In genomic region chr9:6873862-6874261, GRCh38 we compare ENCODE assay signal across 12 cellular contexts.
DNase-seq lines count a peak whose midpoint lies in the region; ATAC-seq and TF ChIP-seq lines count a peak whose summit lies in the region.
"Had no signal": no experiment of that assay in that cellular context is flagged by ENCODE, and none has a peak within 500 bp of the region (broad histone marks: within the 10 kb centered on the region; RNA-seq: fewer than 3 reads in every experiment).

No MANE protein-coding gene starts in this region.

- intact Hi-C loops in Calu3 (cut with micrococcal nuclease; ENCODE audit: unreplicated experiment), result no loop called here
- intact Hi-C loops in body of pancreas (cut with DNase I), result no loop called here

- BruUV-seq in Calu3 (replicated peaks; lab: Mats Ljungman, UMichigan), result no TSS peak

- TF ChIP-seq POLR2A in body of pancreas (IDR thresholded peaks at IDR 0.05), result no peak

- no peaks in the 10 kb centered on the region for H3K27me3 ChIP-seq in body of pancreas

- no peak overlapping the region for H3K4me3 Mint-ChIP-seq in Calu3 (ENCODE audit: low read depth, unreplicated experiment)

- H3K4me3 ChIP-seq in body of pancreas, result no peak overlapping the region

- no peaks in the 10 kb centered on the region for H3K9me3 ChIP-seq in body of pancreas

- no peaks in the 10 kb centered on the region for H3K36me3 ChIP-seq in body of pancreas (replicated peaks in 1 of 2; ENCODE audit: insufficient read depth in 1 of 2, low read depth in 2 of 2)

- H3K9me3 Mint-ChIP-seq in Calu3 (ENCODE audit: low read depth, unreplicated experiment), result no peaks in the 10 kb centered on the region

- H3K4me1 Mint-ChIP-seq in Calu3 (ENCODE audit: low read depth, unreplicated experiment), result peaks cover 19% of the 10 kb centered on the region

- CTCF ChIA-PET in Calu3 (lab: Charles Lee), result no interaction called here

- WGBS in body of pancreas, 2 donors, result 71 to 78% methylated on average over 7 of the region's 7 CpGs

- no peaks in the 10 kb centered on the region for H3K36me3 Mint-ChIP-seq in Calu3 (ENCODE audit: insufficient read depth, unreplicated experiment)

- H3K27ac Mint-ChIP-seq in Calu3 (ENCODE audit: unreplicated experiment), result no peak overlapping the region

- TF ChIP-seq CTCF in Calu3 (IDR thresholded peaks at IDR 0.05; ENCODE audit: unreplicated experiment), result no peak
- no peak for TF ChIP-seq CTCF in body of pancreas (IDR thresholded peaks at IDR 0.05)

- H3K27ac ChIP-seq in body of pancreas, result no peak overlapping the region
- H3K27ac ChIP-seq: 22Rv1 had no signal

- no peak for DNase-seq in activated CD4-positive, CD25-positive, alpha-beta regulatory T cell treated with anti-CD3 and anti-CD28 coated beads, Interleukin-2, amount 50 U/mL, for 72 hours
- peak; percentile 5 for DNase-seq in activated gamma-delta T cell treated with anti-CD3 and anti-CD28 coated beads, Interleukin-2, amount 50 U/mL, for 16 hours (ENCODE audit: low read depth)
- DNase-seq in foreskin melanocyte (peak; percentile 89), Calu3 (no peak), body of pancreas (no peak)
- peak; percentile 19 for DNase-seq in stimulated activated CD8-positive, alpha-beta memory T cell treated with anti-CD3 and anti-CD28 coated beads, Interleukin-4, amount 100 ng/mL, for 24 hours (ENCODE audit: low read depth)
- DNase-seq in stimulated activated CD4-positive, alpha-beta T cell treated with anti-CD3 and anti-CD28 coated beads, Interleukin-4, amount 100 ng/mL, for 1 hour, result no peak
- DNase-seq: DMS153, NCI-H524 treated with DMSO at 0.1 percent for 48 hours had no signal

- H3K4me1 ChIP-seq in body of pancreas, result peaks cover 11% of the 10 kb centered on the region

- peak; percentile 51 to 60 for ATAC-seq in activated CD4-positive, CD25-positive, alpha-beta regulatory T cell treated with anti-CD3 and anti-CD28 coated beads, Interleukin-2, amount 50 U/mL, for 24 hours
- ATAC-seq in body of pancreas, result no peak
- ATAC-seq: Right ventricle myocardium inferior had no signal

- H3K27me3 Mint-ChIP-seq in Calu3 (ENCODE audit: unreplicated experiment), result no peaks in the 10 kb centered on the region

Comparison
In these comparisons a context has a peak if more than half of its experiments do, and no peak if none do; other contexts are left out.
1. DNase-seq: peak in activated gamma-delta T cell treated with anti-CD3 and anti-CD28 coated beads, Interleukin-2, amount 50 U/mL, for 16 hours (single experiment), foreskin melanocyte (single experiment) and stimulated activated CD8-positive, alpha-beta memory T cell treated with anti-CD3 and anti-CD28 coated beads, Interleukin-4, amount 100 ng/mL, for 24 hours (single experiment); none in activated CD4-positive, CD25-positive, alpha-beta regulatory T cell treated with anti-CD3 and anti-CD28 coated beads, Interleukin-2, amount 50 U/mL, for 72 hours (single experiment), stimulated activated CD4-positive, alpha-beta T cell treated with anti-CD3 and anti-CD28 coated beads, Interleukin-4, amount 100 ng/mL, for 1 hour (single experiment), Calu3 (single experiment) and body of pancreas (0 of 4).